ENCODE assay signal across 8 cellular contexts in the genomic region with DNA sequence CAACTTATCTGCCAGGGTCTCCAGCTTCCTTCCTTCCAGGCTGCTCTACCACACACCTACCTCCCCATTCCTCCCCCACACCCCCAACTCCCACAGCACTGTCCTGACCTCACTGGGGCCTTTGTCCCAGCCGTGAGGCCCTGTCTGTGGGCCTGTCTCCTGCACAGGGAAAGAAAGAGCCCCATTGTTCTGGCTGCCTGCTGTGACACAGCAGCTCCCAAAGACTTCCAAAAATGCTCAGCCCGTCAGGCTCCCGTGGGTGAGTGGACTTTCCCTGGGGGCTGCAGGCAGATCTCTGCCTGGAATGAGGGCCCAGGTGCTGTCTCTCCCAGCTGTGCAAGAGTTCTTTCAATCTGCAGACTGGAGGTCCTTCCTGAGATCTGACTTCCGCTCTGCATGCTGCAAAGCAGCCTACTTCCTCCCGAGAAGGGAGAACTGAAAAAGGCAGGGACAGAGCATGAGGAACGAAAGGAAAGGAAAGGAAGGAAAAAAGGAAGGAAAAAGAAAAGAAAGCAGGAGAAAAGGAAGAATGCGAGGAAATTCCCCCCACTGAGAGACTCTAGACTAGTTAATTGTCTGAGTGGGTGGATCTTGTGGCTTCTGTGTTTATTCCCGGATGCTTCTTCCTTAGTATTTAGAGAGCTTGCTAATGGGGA. TPM values are rescaled to one million over a fixed set of nuclear protein-coding genes. Genes with fewer than 3 reads are reported as not detected.
DNase-seq lines count a peak whose midpoint lies in the region; ATAC-seq and TF ChIP-seq lines count a peak whose summit lies in the region.

No MANE protein-coding gene starts in this region.

- H3K4me2 ChIP-seq in H9 (ENCODE audit: insufficient read depth, insufficient read length, low read length) = no peak overlapping the region

- H3K27ac ChIP-seq in H9 (ENCODE audit: insufficient read length, low read depth, low read length) = no peak overlapping the region
- H3K27ac ChIP-seq in left ventricle myocardium inferior (replicated peaks) = peak overlapping the region; percentile 96

- H3K9me3 ChIP-seq in H9 (ENCODE audit: control insufficient read depth, low read depth, low read length) (no peaks in the 10 kb centered on the region), left ventricle myocardium inferior (replicated peaks) (no peaks in the 10 kb centered on the region)

- H3K79me2 ChIP-seq in H9 (ENCODE audit: insufficient read depth, low read length) = no peaks in the 10 kb centered on the region

- H2BK5ac ChIP-seq in H9 (ENCODE audit: insufficient read length, low read length) = no peak overlapping the region

- no peaks in the 10 kb centered on the region; a peak in 1 of 5 replicates for H3K9me3 Mint-ChIP-seq in H9
- no peaks in the 10 kb centered on the region for H3K9me3 Mint-ChIP-seq in stimulated activated memory B cell treated with anti-CD40 and anti-IgM and Interleukin-4, amounts not matched to agents 10 μg/mL and 1 μg/mL and 100 μg/mL, for 72 hours

- H3T11ph ChIP-seq in H9 (ENCODE audit: low read length) = no peak overlapping the region

- WGBS in H9 (ENCODE audit: extremely low coverage, insufficient read length, low lambda C conversion rate) = no CpG with 5 or more reads among the region's 8 CpGs

- H2BK15ac ChIP-seq in H9 (ENCODE audit: low read depth, low read length) = no peak overlapping the region

- H3K23ac ChIP-seq in H9 (ENCODE audit: insufficient read length, low read depth, low read length) = no peak overlapping the region

- no peak overlapping the region for H2AK5ac ChIP-seq in H9 (ENCODE audit: insufficient read length, low read length)

- peak overlapping the region; percentile 73 to 99 (median 91) for H3K27ac Mint-ChIP-seq in H9
- peak overlapping the region; percentile 12 for H3K27ac Mint-ChIP-seq in stimulated activated memory B cell treated with anti-CD40 and anti-IgM and Interleukin-4, amounts not matched to agents 10 μg/mL and 1 μg/mL and 100 μg/mL, for 72 hours

- no peak overlapping the region for H3K4ac ChIP-seq in H9 (ENCODE audit: low read depth, low read length)

- H3K36me3 ChIP-seq in left ventricle myocardium inferior = no peaks in the 10 kb centered on the region

- H4K91ac ChIP-seq in H9 (ENCODE audit: insufficient read length, low read depth, low read length) = no peak overlapping the region

- H2AFZ ChIP-seq in H9 (ENCODE audit: low read length) = no peak overlapping the region

- no peak overlapping the region for H4K8ac ChIP-seq in H9 (replicated peaks; ENCODE audit: insufficient read length, low read depth, low read length)

- peaks cover 6% of the 10 kb centered on the region for H3K23me2 ChIP-seq in H9 (ENCODE audit: insufficient read length, low read depth, low read length, poor library complexity, severe bottlenecking)

- intact Hi-C loops in left ventricle myocardium inferior (cut with micrococcal nuclease) = loop anchor here (2.0 kb wide), 1 partner anchor 15 kb away; the partner anchor contains the start of gene NES

- H2BK120ac ChIP-seq in H9 (ENCODE audit: low read depth, low read length, poor library complexity, severe bottlenecking) = no peak overlapping the region

- peaks cover 17% of the 10 kb centered on the region; the same call in 1 of the 2 replicates for H3K4me1 ChIP-seq in H9 (ENCODE audit: insufficient read depth, low read length)
- peaks cover 93% of the 10 kb centered on the region for H3K4me1 ChIP-seq in left ventricle myocardium inferior

- H3K14ac ChIP-seq in H9 (ENCODE audit: insufficient read depth, low read length) = no peak overlapping the region

- TF ChIP-seq CTCF in H9 (conservative IDR thresholded peaks at IDR 0.05) (no peak), left ventricle myocardium inferior (IDR thresholded peaks at IDR 0.05; ENCODE audit: borderline replicate concordance) (no peak)

- H3K9ac ChIP-seq in H9 (ENCODE audit: extremely low read depth, insufficient read length, low read length) = no peak overlapping the region

- no peak overlapping the region for H2BK20ac ChIP-seq in H9 (ENCODE audit: low read depth, low read length, poor library complexity, severe bottlenecking)

- peaks cover 78 to 84% of the 10 kb centered on the region in 2 experiments for H3K4me1 Mint-ChIP-seq in H9
- H3K4me1 Mint-ChIP-seq in stimulated activated memory B cell treated with anti-CD40 and anti-IgM and Interleukin-4, amounts not matched to agents 10 μg/mL and 1 μg/mL and 100 μg/mL, for 72 hours = peaks cover 88% of the 10 kb centered on the region

- no peak overlapping the region for H2BK12ac ChIP-seq in H9 (ENCODE audit: insufficient read length, low read depth, low read length)

- no peaks in the 10 kb centered on the region; the same call in 1 of the 2 replicates for H3K27me3 ChIP-seq in H9 (ENCODE audit: insufficient read depth, low read length)
- H3K27me3 ChIP-seq in left ventricle myocardium inferior (ENCODE audit: low read depth) = peaks cover 9% of the 10 kb centered on the region

- no peak for ATAC-seq in stimulated activated memory B cell treated with anti-CD40 and anti-IgM and Interleukin-4, amounts not matched to agents 10 μg/mL and 1 μg/mL and 100 μg/mL, for 72 hours
- ATAC-seq in GM19351 (IDR thresholded peaks at IDR 0.05; ENCODE audit: unreplicated experiment) = no peak

- peak overlapping the region; percentile 46 for H3K18ac ChIP-seq in H9 (ENCODE audit: insufficient read length, low read depth, low read length)

- H3K4me3 Mint-ChIP-seq in H9 = peak overlapping the region in 1 of 2 experiments; percentile 42; a peak in 1 of 5 replicates
- no peak overlapping the region for H3K4me3 Mint-ChIP-seq in stimulated activated memory B cell treated with anti-CD40 and anti-IgM and Interleukin-4, amounts not matched to agents 10 μg/mL and 1 μg/mL and 100 μg/mL, for 72 hours

- peaks cover 31% of the 10 kb centered on the region for H3K27me3 Mint-ChIP-seq in H9 (ENCODE audit: low read depth)
- peaks cover 9% of the 10 kb centered on the region for H3K27me3 Mint-ChIP-seq in stimulated activated memory B cell treated with anti-CD40 and anti-IgM and Interleukin-4, amounts not matched to agents 10 μg/mL and 1 μg/mL and 100 μg/mL, for 72 hours

- no peak overlapping the region for H3K56ac ChIP-seq in H9 (ENCODE audit: insufficient read length, low read depth, low read length)

- no peaks in the 10 kb centered on the region for H3K79me1 ChIP-seq in H9 (ENCODE audit: insufficient read depth, low read depth, low read length, poor library complexity, severe bottlenecking)

- no peaks in the 10 kb centered on the region for H4K20me1 ChIP-seq in H9 (ENCODE audit: control insufficient read depth, insufficient read depth, insufficient read length)

- H3K4me3 ChIP-seq in left ventricle myocardium inferior = peak overlapping the region; percentile 12

- H4K5ac ChIP-seq in H9 (ENCODE audit: insufficient read length, low read depth, low read length) = no peak overlapping the region

- no peaks in the 10 kb centered on the region for H3K36me3 Mint-ChIP-seq in H9 (ENCODE audit: insufficient read depth in 1 of 3, low read depth in 3 of 3)
- H3K36me3 Mint-ChIP-seq in stimulated activated memory B cell treated with anti-CD40 and anti-IgM and Interleukin-4, amounts not matched to agents 10 μg/mL and 1 μg/mL and 100 μg/mL, for 72 hours = no peaks in the 10 kb centered on the region

- no peak for DNase-seq in H9
- DNase-seq in SW480 (ENCODE audit: low spot score) = peak; percentile 75
- no peak for DNase-seq in left ventricle myocardium inferior
- no peak for DNase-seq in HUDEP-2 (lab: John Stamatoyannopoulos, UW; ENCODE audit: unreplicated experiment in 76 of 76)
- no peak for DNase-seq in stimulated activated CD4-positive, alpha-beta T cell treated with anti-CD3 and anti-CD28 coated beads, Interleukin-15, amount 100 ng/mL, for 24 hours
- DNase-seq in HuH-7.5 (ENCODE audit: low spot score) = no peak

RNA-seq across cellular contexts. Expression of gene NES, which starts 15.1 kb away (rescaled TPM):
- 167 and 168 TPM in 2 replicates for total RNA-seq in H9 (2021)
- total RNA-seq in left ventricle myocardium inferior = 164 TPM

RNA-seq across cellular contexts. Expression of gene BCAN, which starts 20.1 kb away (rescaled TPM):
- total RNA-seq in H9 (2021) (0.88 and 1.2 TPM in 2 replicates), left ventricle myocardium inferior (0.05 TPM)

RNA-seq across cellular contexts. Expression of gene HAPLN2, which starts 42.8 kb away (rescaled TPM):
- total RNA-seq in H9 (2021) = 0.44 and 0.46 TPM in 2 replicates
- 1.2 TPM for total RNA-seq in left ventricle myocardium inferior

RNA-seq across cellular contexts. Expression of gene CRABP2, which starts 43.3 kb away (rescaled TPM):
- 180 and 184 TPM in 2 replicates for total RNA-seq in H9 (2021)
- 0.60 TPM for total RNA-seq in left ventricle myocardium inferior
